In genomic region chr5:1058549-1058945, GRCh38 we compare ENCODE assay signal across 21 cellular contexts. TPM values are rescaled to one million over a fixed set of nuclear protein-coding genes. Genes with fewer than 3 reads are reported as not detected.
DNase-seq lines count a peak whose midpoint lies in the region; ATAC-seq and TF ChIP-seq lines count a peak whose summit lies in the region.
"Had no signal": no experiment of that assay in that cellular context is flagged by ENCODE, and none has a peak within 500 bp of the region (broad histone marks: within the 10 kb centered on the region; RNA-seq: fewer than 3 reads in every experiment).

No MANE protein-coding gene starts in this region.

- TF ChIP-seq CTCF in psoas muscle (IDR thresholded peaks at IDR 0.05): no peak

- CTCF ChIA-PET in activated naive CD4-positive, alpha-beta T cell treated with anti-CD3 and anti-CD28 coated beads, Interleukin-2, amount 10 ng/mL, durations not matched to agents 7 days and 5 days (lab: Charles Lee): no interaction called here

- H3K36me3 Mint-ChIP-seq in activated naive CD4-positive, alpha-beta T cell treated with anti-CD3 and anti-CD28 coated beads, Interleukin-2, amount 10 ng/mL, durations not matched to agents 7 days and 5 days: peaks cover 18% of the 10 kb centered on the region
- no peaks in the 10 kb centered on the region for H3K36me3 Mint-ChIP-seq in T-helper 17 cell (ENCODE audit: low read depth)

- intact Hi-C loops in right cardiac atrium (cut with DNase I) (no loop called here), cardiac septum (cut with DNase I) (no loop called here), psoas muscle (cut with DNase I) (no loop called here)

- ATAC-seq in right cardiac atrium: no peak
- ATAC-seq in T-helper 17 cell: no peak
- no peak for ATAC-seq in psoas muscle
- ATAC-seq in GM21723 (IDR thresholded peaks at IDR 0.05; ENCODE audit: unreplicated experiment): no peak
- ATAC-seq: CD8-positive, alpha-beta T cell; GM12878; GM23338; HCT116 had no signal

- no peaks in the 10 kb centered on the region for H3K27me3 Mint-ChIP-seq in activated naive CD4-positive, alpha-beta T cell treated with anti-CD3 and anti-CD28 coated beads, Interleukin-2, amount 10 ng/mL, durations not matched to agents 7 days and 5 days
- H3K27me3 Mint-ChIP-seq in T-helper 17 cell: no peaks in the 10 kb centered on the region
- H3K27me3 Mint-ChIP-seq: B cell, IgD-negative memory B cell had no signal

- H3K4me1 Mint-ChIP-seq in activated naive CD4-positive, alpha-beta T cell treated with anti-CD3 and anti-CD28 coated beads, Interleukin-2, amount 10 ng/mL, durations not matched to agents 7 days and 5 days: no peaks in the 10 kb centered on the region
- H3K4me1 Mint-ChIP-seq in T-helper 17 cell: peaks cover 2% of the 10 kb centered on the region
- H3K4me1 Mint-ChIP-seq: B cell, GM23338, IgD-negative memory B cell had no signal

- H3K27ac ChIP-seq in right cardiac atrium (ENCODE audit: low read length) (no peak overlapping the region), psoas muscle (no peak overlapping the region)
- H3K27ac ChIP-seq: BLaER1 treated with 17β-estradiol and CSF1 and Interleukin-3, amounts not matched to agents 10 nM and 100 nM had no signal

- DNase-seq in activated naive CD4-positive, alpha-beta T cell treated with anti-CD3 and anti-CD28 coated beads, Interleukin-2, amount 10 ng/mL, durations not matched to agents 7 days and 5 days: no peak
- DNase-seq in activated naive CD4-positive, alpha-beta T cell treated with anti-CD3 and anti-CD28 coated beads, Interleukin-2, amount 50 U/mL, for 16 hours: no peak
- DNase-seq in right cardiac atrium (peak in 2 of 3 donors; percentile 41 to 47), cardiac septum (ENCODE audit: low spot score) (no peak), T-helper 17 cell (no peak), psoas muscle (peak; percentile 5 to 36)
- no peak for DNase-seq in activated CD4-positive, alpha-beta T cell treated with anti-CD3 and anti-CD28 coated beads for 1 hour
- DNase-seq: Calu3; CD8-positive, alpha-beta T cell; DMS 273 treated with DMSO at 0.1 percent for 48 hours; DMS53; DND-41; EL; HFFc6 had no signal

- no peaks in the 10 kb centered on the region for H3K9me3 Mint-ChIP-seq in activated naive CD4-positive, alpha-beta T cell treated with anti-CD3 and anti-CD28 coated beads, Interleukin-2, amount 10 ng/mL, durations not matched to agents 7 days and 5 days
- H3K9me3 Mint-ChIP-seq: CD8-positive, alpha-beta T cell; GM23338; IgD-negative memory B cell had no signal

- H3K36me3 ChIP-seq in psoas muscle (ENCODE audit: insufficient read depth in 1 of 2, low read depth in 1 of 2): peaks cover 0 to 14% of the 10 kb centered on the region in 2 donors

- H3K4me3 ChIP-seq in right cardiac atrium (ENCODE audit: low read length) (no peak overlapping the region), psoas muscle (no peak overlapping the region)
- H3K4me3 ChIP-seq: BLaER1 treated with 17β-estradiol and CSF1 and Interleukin-3, amounts not matched to agents 10 nM and 100 nM; GM12878; GM23338 had no signal

- H3K4me1 ChIP-seq in right cardiac atrium (ENCODE audit: control insufficient read depth, insufficient read depth, low read length) (no peaks in the 10 kb centered on the region), psoas muscle (no peaks in the 10 kb centered on the region)

- 94% methylated on average over 13 of the region's 13 CpGs for WGBS in right cardiac atrium
- WGBS in psoas muscle, 3 donors: 89 to 97% (median 93%) methylated on average over 13 of the region's 13 CpGs

- H3K27me3 ChIP-seq in right cardiac atrium (ENCODE audit: control insufficient read depth, insufficient read depth) (no peaks in the 10 kb centered on the region), psoas muscle (ENCODE audit: insufficient read depth in 3 of 3, low read length in 2 of 3) (no peaks in the 10 kb centered on the region)

- H3K4me3 Mint-ChIP-seq in activated naive CD4-positive, alpha-beta T cell treated with anti-CD3 and anti-CD28 coated beads, Interleukin-2, amount 10 ng/mL, durations not matched to agents 7 days and 5 days: no peak overlapping the region
- H3K4me3 Mint-ChIP-seq in T-helper 17 cell: peak overlapping the region; percentile 5
- H3K4me3 Mint-ChIP-seq: B cell; CD8-positive, alpha-beta T cell; GM23338; HFFc6; IgD-negative memory B cell had no signal

- peak overlapping the region; percentile 33 for H3K27ac Mint-ChIP-seq in activated naive CD4-positive, alpha-beta T cell treated with anti-CD3 and anti-CD28 coated beads, Interleukin-2, amount 10 ng/mL, durations not matched to agents 7 days and 5 days
- no peak overlapping the region for H3K27ac Mint-ChIP-seq in T-helper 17 cell
- H3K27ac Mint-ChIP-seq: B cell; CD8-positive, alpha-beta T cell; GM23338; HFFc6; IgD-negative memory B cell had no signal

- H3K9me3 ChIP-seq in right cardiac atrium (ENCODE audit: control insufficient read depth, low read length) (no peaks in the 10 kb centered on the region), T-helper 17 cell (ENCODE audit: control insufficient read depth, low read length, poor library complexity, severe bottlenecking) (no peaks in the 10 kb centered on the region), psoas muscle (no peaks in the 10 kb centered on the region)
- H3K9me3 ChIP-seq: BLaER1 treated with 17β-estradiol and CSF1 and Interleukin-3, amounts not matched to agents 10 nM and 100 nM had no signal

RNA-seq across cellular contexts. Expression of gene NKD2, which starts 49.9 kb away (rescaled TPM):
- 1 to 10 TPM; 1.9 to 8.6 (median 3.1) TPM for total RNA-seq in right cardiac atrium
- polyA plus RNA-seq in right cardiac atrium: 2.6 TPM
- 3.6 TPM for total RNA-seq in cardiac septum
- total RNA-seq in T-helper 17 cell: not detected
- under 1 TPM in 3 of 4 donors, not detected in 1; 0.59 to 0.96 (median 0.83) TPM for total RNA-seq in psoas muscle
- polyA plus RNA-seq in psoas muscle: under 1 TPM; 0.08 to 0.68 (median 0.35) TPM
- total RNA-seq: HFFc6 had no signal
- polyA plus RNA-seq: IgD-negative memory B cell had no signal

RNA-seq across cellular contexts. Expression of gene SLC12A7, which starts 53.3 kb away (rescaled TPM):
- total RNA-seq in right cardiac atrium (10 to 100 TPM; 57.2 to 80.5 (median 65.6) TPM), cardiac septum (127 TPM), T-helper 17 cell (10 to 100 TPM; 36.6 to 88.0 TPM), psoas muscle (10 to 100 TPM in 3 of 4 donors, 1 to 10 TPM in 1; 4.5 to 22.0 (median 15.1) TPM)
- polyA plus RNA-seq in right cardiac atrium (28.5 TPM), psoas muscle (1 to 10 TPM; 2.3 to 3.8 (median 2.3) TPM)

Comparison
In these comparisons a context has a peak if more than half of its experiments do, and no peak if none do; other contexts are left out.
1. DNase-seq: peak in right cardiac atrium (2 of 3) and psoas muscle (2 of 2); none in activated naive CD4-positive, alpha-beta T cell treated with anti-CD3 and anti-CD28 coated beads, Interleukin-2, amount 10 ng/mL, durations not matched to agents 7 days and 5 days (single experiment), activated naive CD4-positive, alpha-beta T cell treated with anti-CD3 and anti-CD28 coated beads, Interleukin-2, amount 50 U/mL, for 16 hours (single experiment), cardiac septum (single experiment), T-helper 17 cell (0 of 3) and activated CD4-positive, alpha-beta T cell treated with anti-CD3 and anti-CD28 coated beads for 1 hour (single experiment).